ENCODE assay signal across 8 cellular contexts in the genomic region with DNA sequence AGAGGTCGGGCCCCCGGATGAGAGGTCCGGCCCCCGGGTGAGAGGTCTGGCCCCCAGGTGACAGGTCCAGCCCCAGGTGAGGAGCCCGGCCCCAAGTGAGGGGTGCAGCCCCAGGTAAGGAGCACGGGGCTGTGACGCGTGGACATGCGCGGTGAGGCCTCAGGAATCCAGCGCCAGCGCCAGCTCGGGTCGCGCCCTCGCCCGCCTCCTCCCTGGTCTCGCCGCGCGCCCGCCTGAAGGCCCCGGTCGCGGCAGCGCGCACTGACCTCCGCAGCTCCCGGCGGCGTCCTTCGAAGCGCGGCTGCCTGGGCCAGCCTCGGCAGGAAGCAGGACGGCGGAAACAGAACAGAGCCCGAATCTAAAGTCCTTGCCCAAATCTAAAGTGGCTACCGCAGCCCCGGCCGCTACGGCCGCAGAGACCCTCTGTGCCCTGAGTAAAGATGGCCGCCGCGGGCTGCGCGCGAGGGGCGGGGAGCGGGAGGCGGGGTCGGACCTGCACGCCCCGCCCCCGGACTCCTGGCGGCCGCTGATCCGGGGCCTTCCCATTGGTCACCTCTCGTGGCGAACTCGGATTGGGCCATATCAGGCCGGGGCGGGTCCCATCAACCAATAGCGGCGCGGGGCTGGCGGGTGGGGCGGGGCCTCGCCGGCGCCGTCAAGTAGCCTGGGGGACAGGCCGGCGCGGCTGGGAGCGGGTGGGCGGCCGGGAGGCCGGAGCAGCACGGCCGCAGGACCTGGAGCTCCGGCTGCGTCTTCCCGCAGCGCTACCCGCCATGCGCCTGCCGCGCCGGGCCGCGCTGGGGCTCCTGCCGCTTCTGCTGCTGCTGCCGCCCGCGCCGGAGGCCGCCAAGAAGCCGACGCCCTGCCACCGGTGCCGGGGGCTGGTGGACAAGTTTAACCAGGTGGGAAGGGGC. TPM values are rescaled to one million over a fixed set of nuclear protein-coding genes. Genes with fewer than 3 reads are reported as not detected.
DNase-seq lines count a peak whose midpoint lies in the region; ATAC-seq lines count a peak whose summit lies in the region.

Gene ALG12 (minus strand): TSS at position 442 of the 914 bp plus-strand sequence. CDS start 4,673 bp downstream, outside the sequence.
Gene CRELD2 (plus strand): TSS at position 638 of the 914 bp plus-strand sequence. CDS start 136 bp downstream, at position 774.

- peak; percentile 62 for ATAC-seq in GM19468 (IDR thresholded peaks at IDR 0.05; ENCODE audit: extremely low read depth, unreplicated experiment)

- CTCF ChIA-PET in activated CD8-positive, alpha-beta memory T cell treated with anti-CD3 and anti-CD28 coated beads for 36 hours (lab: Charles Lee), result interaction anchor here (1.0 to 1.6 kb wide), 2 partner anchors 41 to 151 kb away, joined by 3 to 5 read pairs; no protein-coding TSS in a partner anchor

- DNase-seq in COLO668 (lab: John Stamatoyannopoulos, UW; ENCODE audit: unreplicated experiment) (peak; percentile 97), HS-5 (ENCODE audit: low read depth) (peak; percentile 78), NOMO-1 (lab: John Stamatoyannopoulos, UW; ENCODE audit: unreplicated experiment in 2 of 2) (peak; percentile 94 to 98), medulla oblongata (ENCODE audit: extremely low spot score) (peak; percentile 98)
- DNase-seq in effector CD8-positive, alpha-beta T cell (lab: John Stamatoyannopoulos, UW), result peak; percentile 95
- DNase-seq in stimulated activated CD4-positive, alpha-beta T cell treated with anti-CD3 and anti-CD28 coated beads, TNF-alpha, amount 100 ng/mL, for 48 hours (ENCODE audit: low read depth in 3 of 3), result peak; percentile 94 to 96 (median 95)

- POLR2A ChIA-PET in activated CD8-positive, alpha-beta memory T cell treated with anti-CD3 and anti-CD28 coated beads for 36 hours (lab: Charles Lee), result interaction anchor here (0.5 to 1.5 kb wide), 3 partner anchors 43 to 165 kb away, joined by 3 to 8 read pairs (median 4); no protein-coding TSS in a partner anchor

RNA-seq across cellular contexts. Expression of gene ALG12, which starts in this region (rescaled TPM):
- 10 to 100 TPM; 19.2 to 21.2 TPM for total RNA-seq in activated CD8-positive, alpha-beta memory T cell treated with anti-CD3 and anti-CD28 coated beads for 36 hours

RNA-seq across cellular contexts. Expression of gene CRELD2, which starts in this region (rescaled TPM):
- 10 to 100 TPM; 44.8 to 48.4 TPM for total RNA-seq in activated CD8-positive, alpha-beta memory T cell treated with anti-CD3 and anti-CD28 coated beads for 36 hours

Comparison
In these comparisons a context has a peak if more than half of its experiments do, and no peak if none do; other contexts are left out.
1. Peak in every context shown above with its lines: DNase-seq and ATAC-seq.